In genomic region chr7:86477343-86477742, GRCh38 we compare ENCODE assay signal across 9 cellular contexts.
"Had no signal": no experiment of that assay in that cellular context is flagged by ENCODE, and none has a peak within 500 bp of the region (broad histone marks: within the 10 kb centered on the region; RNA-seq: fewer than 3 reads in every experiment).

No MANE protein-coding gene starts in this region.

- H3K4me2 ChIP-seq: GM23338 had no signal

- H3K4me3 ChIP-seq: GM23248, GM23338, HAP-1 had no signal

- H3K9me3 Mint-ChIP-seq: GM23338, H9 had no signal

- H3K27ac Mint-ChIP-seq: GM23338, H9, HFFc6 had no signal

- H3K9ac ChIP-seq: GM23248 had no signal

- H3K4me3 Mint-ChIP-seq: GM23338, H9, HFFc6 had no signal

- H3K36me3 ChIP-seq: HAP-1 had no signal

- H3K4me1 ChIP-seq: HAP-1 had no signal

- H3K9me3 ChIP-seq: HAP-1 had no signal

- ATAC-seq: GM23338, HCT116 had no signal

- H3K27ac ChIP-seq: GM23248 had no signal

- DNase-seq: GM23248, GOT3, H7, H9, HCEC 1CT, HFFc6 had no signal
